Comparison of ENCODE assay signal across 8 cellular contexts in the genomic region with DNA sequence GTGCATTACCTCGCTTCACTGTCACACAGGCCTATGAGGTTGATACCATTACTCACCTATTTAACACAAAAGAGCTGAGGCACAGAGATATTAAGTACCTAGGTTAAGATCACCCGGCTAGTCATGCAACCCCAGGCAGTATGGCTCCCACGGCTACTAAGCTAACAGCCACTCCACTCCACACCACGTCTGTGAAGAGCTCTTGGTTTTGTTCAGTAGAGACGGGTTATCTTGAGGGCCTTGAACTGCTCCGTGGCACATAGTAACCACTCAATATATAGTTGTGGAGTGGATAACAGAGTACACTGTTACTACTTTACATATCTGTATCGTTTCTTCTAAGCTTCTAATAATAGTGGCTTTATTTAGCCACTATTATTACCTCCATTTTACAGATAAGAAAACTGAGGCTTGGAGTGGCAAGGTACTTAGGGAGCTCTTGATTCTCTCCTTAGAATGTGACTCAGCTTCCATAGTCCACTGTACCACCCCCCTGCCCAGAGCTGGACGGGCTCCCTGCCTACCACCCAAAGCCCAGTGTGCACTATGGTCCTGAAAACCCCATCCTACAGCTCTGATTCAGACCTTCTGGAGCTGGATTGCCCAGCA. TPM values are rescaled to one million over a fixed set of nuclear protein-coding genes. Genes with fewer than 3 reads are reported as not detected.
DNase-seq lines count a peak whose midpoint lies in the region; ATAC-seq, FAIRE-seq and TF ChIP-seq lines count a peak whose summit lies in the region.

No MANE protein-coding gene starts in this region.

- H3K27me3 ChIP-seq in GM06990 (replicated peaks; ENCODE audit: control insufficient read depth, insufficient read depth, low read length) (no peaks in the 10 kb centered on the region), Peyer's patch (no peaks in the 10 kb centered on the region), esophagus squamous epithelium (no peaks in the 10 kb centered on the region), psoas muscle (ENCODE audit: insufficient read depth in 3 of 3, low read length in 2 of 3) (peaks cover 0 to 4% (median 0%) of the 10 kb centered on the region in 3 donors)

- H3K36me3 ChIP-seq in GM06990 (ENCODE audit: control insufficient read depth, insufficient read depth, low read length), result no peaks in the 10 kb centered on the region
- H3K36me3 ChIP-seq in Peyer's patch, result peaks cover 0 to 2% (median 0%) of the 10 kb centered on the region in 3 donors
- peaks cover 0 to 20% (median 0%) of the 10 kb centered on the region in 3 donors for H3K36me3 ChIP-seq in esophagus squamous epithelium
- no peaks in the 10 kb centered on the region for H3K36me3 ChIP-seq in psoas muscle (ENCODE audit: insufficient read depth in 1 of 2, low read depth in 1 of 2)

- WGBS in esophagus squamous epithelium, 2 donors, result 45 to 52% methylated on average over 8 of the region's 8 CpGs
- WGBS in psoas muscle, 3 donors, result 68 to 77% (median 76%) methylated on average over 8 of the region's 8 CpGs

- H3K27ac ChIP-seq in Peyer's patch (peak overlapping the region; percentile 70 to 95 (median 85)), esophagus squamous epithelium (peak overlapping the region; percentile 89 to 94 (median 90)), psoas muscle (no peak overlapping the region)

- TF ChIP-seq CTCF in GM06990 (IDR thresholded peaks at IDR 0.05; ENCODE audit: insufficient read depth, low read length, poor library complexity, severe bottlenecking) (no peak), Peyer's patch (IDR thresholded peaks at IDR 0.05) (no peak), esophagus squamous epithelium (IDR thresholded peaks at IDR 0.05) (no peak), psoas muscle (IDR thresholded peaks at IDR 0.05) (no peak)

- ATAC-seq in psoas muscle, result peak in 1 of 4 donors; percentile 11

- DNase-seq in GM06990 (ENCODE audit: extremely low read depth, insufficient read length) (no peak), Peyer's patch (no peak), esophagus squamous epithelium (lab: John Stamatoyannopoulos, UW) (no peak), psoas muscle (no peak), RKO (ENCODE audit: low spot score) (no peak), GM12892 (ENCODE audit: insufficient read length) (no peak)
- DNase-seq in stimulated activated CD8-positive, alpha-beta memory T cell treated with anti-CD3 and anti-CD28 coated beads, Interleukin-4, amount 100 ng/mL, for 48 hours, result no peak
- DNase-seq in activated CD4-positive, alpha-beta T cell treated with anti-CD3 and anti-CD28 coated beads for 48 hours, result no peak

- H3K4me3 ChIP-seq in GM06990 (replicated peaks; ENCODE audit: low read depth, low read length), result peak overlapping the region; percentile 74
- H3K4me3 ChIP-seq in Peyer's patch, result peak overlapping the region; percentile 45 to 87 (median 76)
- peak overlapping the region; percentile 53 to 75 (median 62) for H3K4me3 ChIP-seq in esophagus squamous epithelium
- H3K4me3 ChIP-seq in psoas muscle, result peak overlapping the region; percentile 83

- H3K9me3 ChIP-seq in Peyer's patch (no peaks in the 10 kb centered on the region), esophagus squamous epithelium (no peaks in the 10 kb centered on the region), psoas muscle (no peaks in the 10 kb centered on the region)

- intact Hi-C loops in esophagus squamous epithelium (cut with DNase I), result loop anchor here (10.0 kb wide), 1 partner anchor 109 kb away; no protein-coding TSS in a partner anchor
- intact Hi-C loops in psoas muscle (cut with DNase I), result no loop called here

- no peak for FAIRE-seq in GM12892 (lab: Jason Lieb, UNC)

- TF ChIP-seq POLR2A in Peyer's patch (IDR thresholded peaks at IDR 0.05), result no peak
- peak in 1 of 4 donors; percentile 4 for TF ChIP-seq POLR2A in esophagus squamous epithelium (IDR thresholded peaks at IDR 0.05)
- no peak for TF ChIP-seq POLR2A in GM12892 (IDR thresholded peaks at IDR 0.05; ENCODE audit: low read depth, low read length)

- H3K4me1 ChIP-seq in Peyer's patch, result peaks cover 0 to 6% (median 0%) of the 10 kb centered on the region in 4 donors
- H3K4me1 ChIP-seq in esophagus squamous epithelium, result peaks cover 4 to 41% (median 20%) of the 10 kb centered on the region in 3 donors
- H3K4me1 ChIP-seq in psoas muscle, result peaks cover 4% of the 10 kb centered on the region

RNA-seq across cellular contexts. Expression of a gene that starts 1.0 kb away (rescaled TPM):
- total RNA-seq in Peyer's patch (10 to 100 TPM; 15.7 to 99.6 (median 91.9) TPM), esophagus squamous epithelium (10 to 100 TPM; 15.6 to 27.6 (median 26.1) TPM), psoas muscle (under 1 TPM; 0.10 to 0.30 (median 0.12) TPM)
- under 1 TPM; 0.09 to 0.22 (median 0.11) TPM for polyA plus RNA-seq in psoas muscle
- 2.2 TPM for polyA plus RNA-seq in GM12892 (2012; ENCODE audit: missing spikeins)

Comparison
In these comparisons a context has a peak if more than half of its experiments do, and no peak if none do; other contexts are left out.
1. RNA of a gene that starts 1.0 kb away (total RNA-seq): 15.7 to 99.6 TPM in Peyer's patch and 15.6 to 27.6 TPM in esophagus squamous epithelium; 0.10 to 0.30 TPM in psoas muscle; every median in the first group is over 10 times any median in the second.
2. Peak in every context shown above with its lines, with median percentiles within 50 percentile points of each other: H3K4me3 ChIP-seq.